ENCODE assay signal across 1 cellular context in genomic region chr17:58328195-58329034, GRCh38.
TF ChIP-seq lines count a peak whose summit lies in the region.

TSS of gene TSPOAP1 (minus strand) at chr17:58328795. CDS start at chr17:58327920, 875 bp downstream.

TF ChIP-seq in HEK293, 187 proteins besides CTCF, POLR2A, EP300 and RAD21 (continued from another document):
- TF ChIP-seq, protein P1, sequence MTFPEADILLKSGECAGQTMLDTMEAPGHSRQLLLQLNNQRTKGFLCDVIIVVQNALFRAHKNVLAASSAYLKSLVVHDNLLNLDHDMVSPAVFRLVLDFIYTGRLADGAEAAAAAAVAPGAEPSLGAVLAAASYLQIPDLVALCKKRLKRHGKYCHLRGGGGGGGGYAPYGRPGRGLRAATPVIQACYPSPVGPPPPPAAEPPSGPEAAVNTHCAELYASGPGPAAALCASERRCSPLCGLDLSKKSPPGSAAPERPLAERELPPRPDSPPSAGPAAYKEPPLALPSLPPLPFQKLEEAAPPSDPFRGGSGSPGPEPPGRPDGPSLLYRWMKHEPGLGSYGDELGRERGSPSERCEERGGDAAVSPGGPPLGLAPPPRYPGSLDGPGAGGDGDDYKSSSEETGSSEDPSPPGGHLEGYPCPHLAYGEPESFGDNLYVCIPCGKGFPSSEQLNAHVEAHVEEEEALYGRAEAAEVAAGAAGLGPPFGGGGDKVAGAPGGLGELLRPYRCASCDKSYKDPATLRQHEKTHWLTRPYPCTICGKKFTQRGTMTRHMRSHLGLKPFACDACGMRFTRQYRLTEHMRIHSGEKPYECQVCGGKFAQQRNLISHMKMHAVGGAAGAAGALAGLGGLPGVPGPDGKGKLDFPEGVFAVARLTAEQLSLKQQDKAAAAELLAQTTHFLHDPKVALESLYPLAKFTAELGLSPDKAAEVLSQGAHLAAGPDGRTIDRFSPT (tag by site-specific recombination; IDR thresholded peaks at IDR 0.05) = no peak
- no peak for TF ChIP-seq ZNF639 (tag by site-specific recombination; IDR thresholded peaks at IDR 0.05)
- no peak for TF ChIP-seq RBAK (tag by site-specific recombination; IDR thresholded peaks at IDR 0.05)
- TF ChIP-seq ZNF202 (tag by site-specific recombination; IDR thresholded peaks at IDR 0.05; ENCODE audit: borderline replicate concordance) = no peak
- TF ChIP-seq ZFHX2 (tag by site-specific recombination; conservative IDR thresholded peaks at IDR 0.05) = no peak; the same call in none of the 2 replicates
- TF ChIP-seq ZNF830 (tag by site-specific recombination; IDR thresholded peaks at IDR 0.05; ENCODE audit: low read depth) = no peak
- no peak for TF ChIP-seq ZNF292 (tag by site-specific recombination; IDR thresholded peaks at IDR 0.05; ENCODE audit: borderline replicate concordance, low read depth)
- no peak for TF ChIP-seq ZNF112 (tag by site-specific recombination; IDR thresholded peaks at IDR 0.05)
- TF ChIP-seq ZBTB49 (tag by site-specific recombination; IDR thresholded peaks at IDR 0.05; ENCODE audit: low read depth) = no peak
- no peak for TF ChIP-seq ZSCAN5A (tag by site-specific recombination; IDR thresholded peaks at IDR 0.05)
- peak; percentile 69 for TF ChIP-seq EGR2 (tag by site-specific recombination; IDR thresholded peaks at IDR 0.05; ENCODE audit: low read depth)
- no peak for TF ChIP-seq ZNF501 (tag by site-specific recombination; IDR thresholded peaks at IDR 0.05)
- TF ChIP-seq GLIS1 (tag by site-specific recombination; IDR thresholded peaks at IDR 0.05) = 0 out of 2 replicates have a peak, but pooled peaks have one; percentile 41
- no peak for TF ChIP-seq YY1 (tag by site-specific recombination; IDR thresholded peaks at IDR 0.05)
- no peak for TF ChIP-seq BCL11A (tag by site-specific recombination; IDR thresholded peaks at IDR 0.05; ENCODE audit: low read depth)
- TF ChIP-seq ZNF664 (tag by site-specific recombination; IDR thresholded peaks at IDR 0.05) = no peak
- no peak for TF ChIP-seq ZSCAN4 (tag by site-specific recombination; IDR thresholded peaks at IDR 0.05)
- no peak for TF ChIP-seq ZNF211 (tag by site-specific recombination; IDR thresholded peaks at IDR 0.05; ENCODE audit: low read depth)
- no peak for TF ChIP-seq FEZF1 (tag by site-specific recombination; IDR thresholded peaks at IDR 0.05)
- TF ChIP-seq ZNF843 (tag by site-specific recombination; IDR thresholded peaks at IDR 0.05) = no peak
